9 cellular contexts compared by ENCODE assay signal in the genomic region with DNA sequence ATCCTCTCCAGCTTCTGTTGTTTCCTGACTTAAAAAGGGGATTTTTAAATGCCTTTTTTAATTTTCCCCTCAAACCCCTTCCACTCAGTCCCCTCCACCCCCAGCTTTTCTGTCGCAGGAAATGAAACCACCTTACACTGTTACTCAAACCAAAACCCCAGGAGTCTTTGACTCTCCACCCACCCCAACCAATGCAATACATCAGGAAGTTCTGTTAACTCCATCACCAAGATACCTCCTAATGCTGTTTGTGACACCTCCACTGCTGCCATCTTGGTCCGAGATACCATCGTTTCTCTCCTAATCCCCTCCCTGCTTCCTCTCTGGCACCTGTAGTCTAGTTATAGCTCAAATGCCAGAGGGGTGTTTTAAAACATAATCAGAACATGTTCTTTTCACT. TPM values are rescaled to one million over a fixed set of nuclear protein-coding genes. Genes with fewer than 3 reads are reported as not detected.
DNase-seq lines count a peak whose midpoint lies in the region; ATAC-seq and FAIRE-seq lines count a peak whose summit lies in the region.
"Had no signal": no experiment of that assay in that cellular context is flagged by ENCODE, and none has a peak within 500 bp of the region (broad histone marks: within the 10 kb centered on the region; RNA-seq: fewer than 3 reads in every experiment).

No MANE protein-coding gene starts in this region.

- H3K27ac Mint-ChIP-seq in T-helper 2 cell treated with Interferon-gamma antibody and Interleukin-4, amounts not matched to agents 5 μg/mL and 100 μg/mL, for 36 hours, result peak overlapping the region; percentile 81
- H3K27ac Mint-ChIP-seq in stimulated activated naive B cell treated with anti-CD40 and anti-IgM and Interleukin-4, amounts not matched to agents 10 μg/mL and 1 μg/mL and 100 μg/mL, for 72 hours, result peak overlapping the region; percentile 77

- H3K4me1 ChIP-seq in small intestine (ENCODE audit: control insufficient read depth in 2 of 2, insufficient read depth in 1 of 2, low read depth in 1 of 2, low read length in 1 of 2), result no peaks in the 10 kb centered on the region

- H3K4me3 ChIP-seq in small intestine (ENCODE audit: low read depth in 1 of 2, low read length in 2 of 2), result no peak overlapping the region

- no peak overlapping the region for H3K27ac ChIP-seq in small intestine (ENCODE audit: low read depth in 1 of 2, low read length in 1 of 2)

- H3K4me1 Mint-ChIP-seq in T-helper 2 cell treated with Interferon-gamma antibody and Interleukin-4, amounts not matched to agents 5 μg/mL and 100 μg/mL, for 36 hours (ENCODE audit: low read depth), result peaks cover 25% of the 10 kb centered on the region
- peaks cover 21 to 41% of the 10 kb centered on the region in 2 donors for H3K4me1 Mint-ChIP-seq in stimulated activated naive B cell treated with anti-CD40 and anti-IgM and Interleukin-4, amounts not matched to agents 10 μg/mL and 1 μg/mL and 100 μg/mL, for 72 hours

- peaks cover 12% of the 10 kb centered on the region for H3K36me3 Mint-ChIP-seq in T-helper 2 cell treated with Interferon-gamma antibody and Interleukin-4, amounts not matched to agents 5 μg/mL and 100 μg/mL, for 36 hours (ENCODE audit: low read depth)
- peaks cover 0 to 8% of the 10 kb centered on the region in 2 donors for H3K36me3 Mint-ChIP-seq in stimulated activated naive B cell treated with anti-CD40 and anti-IgM and Interleukin-4, amounts not matched to agents 10 μg/mL and 1 μg/mL and 100 μg/mL, for 72 hours

- no peaks in the 10 kb centered on the region for H3K9me3 ChIP-seq in small intestine (ENCODE audit: control insufficient read depth, low read depth)

- no peaks in the 10 kb centered on the region for H3K27me3 ChIP-seq in small intestine (ENCODE audit: control insufficient read depth in 2 of 2, insufficient read depth in 2 of 2, low read length in 2 of 2)

- peaks cover 22% of the 10 kb centered on the region for H3K9me3 Mint-ChIP-seq in T-helper 2 cell treated with Interferon-gamma antibody and Interleukin-4, amounts not matched to agents 5 μg/mL and 100 μg/mL, for 36 hours
- peaks cover 3 to 5% of the 10 kb centered on the region in 2 donors for H3K9me3 Mint-ChIP-seq in stimulated activated naive B cell treated with anti-CD40 and anti-IgM and Interleukin-4, amounts not matched to agents 10 μg/mL and 1 μg/mL and 100 μg/mL, for 72 hours

- 74 to 80% (median 76%) methylated on average over 3 of the region's 3 CpGs for WGBS in small intestine, 3 donors

- no peaks in the 10 kb centered on the region for H3K36me3 ChIP-seq in small intestine (ENCODE audit: control insufficient read depth in 2 of 2, insufficient read depth in 2 of 2, low read length in 2 of 2)

- no peak for FAIRE-seq in small intestine (lab: Jason Lieb, UNC)

- no peaks in the 10 kb centered on the region for H3K27me3 Mint-ChIP-seq in T-helper 2 cell treated with Interferon-gamma antibody and Interleukin-4, amounts not matched to agents 5 μg/mL and 100 μg/mL, for 36 hours (ENCODE audit: low read depth)
- no peaks in the 10 kb centered on the region for H3K27me3 Mint-ChIP-seq in stimulated activated naive B cell treated with anti-CD40 and anti-IgM and Interleukin-4, amounts not matched to agents 10 μg/mL and 1 μg/mL and 100 μg/mL, for 72 hours

- H3K4me3 Mint-ChIP-seq in T-helper 2 cell treated with Interferon-gamma antibody and Interleukin-4, amounts not matched to agents 5 μg/mL and 100 μg/mL, for 36 hours, result peak overlapping the region; percentile 13
- H3K4me3 Mint-ChIP-seq in stimulated activated naive B cell treated with anti-CD40 and anti-IgM and Interleukin-4, amounts not matched to agents 10 μg/mL and 1 μg/mL and 100 μg/mL, for 72 hours, result peak overlapping the region; percentile 2 to 20

- peak; percentile 92 for ATAC-seq in HG02763 (IDR thresholded peaks at IDR 0.05; ENCODE audit: unreplicated experiment)
- ATAC-seq in stimulated activated naive B cell treated with anti-CD40 and anti-IgM and Interleukin-4, amounts not matched to agents 10 μg/mL and 1 μg/mL and 100 μg/mL, for 72 hours (replicated peaks), result peak; percentile 97 to 99

- peak; percentile 65 for DNase-seq in activated CD4-positive, alpha-beta T cell treated with anti-CD3 and anti-CD28 coated beads for 48 hours
- no peak for DNase-seq in activated CD4-positive, alpha-beta T cell treated with anti-CD3 and anti-CD28 coated beads for 1 hour
- DNase-seq in T-helper 2 cell treated with Interferon-gamma antibody and Interleukin-4, amounts not matched to agents 5 μg/mL and 100 μg/mL, for 36 hours (ENCODE audit: low spot score), result peak; percentile 67
- DNase-seq in stimulated activated naive B cell treated with anti-CD40 and anti-IgM and Interleukin-4, amounts not matched to agents 10 μg/mL and 1 μg/mL and 100 μg/mL, for 72 hours, result peak; percentile 46
- DNase-seq in NCI-H345 treated with DMSO at 0.1 percent for 48 hours (lab: John Stamatoyannopoulos, UW; ENCODE audit: unreplicated experiment) (no peak), Ammon's horn (ENCODE audit: low spot score) (no peak), small intestine (no peak)
- DNase-seq: NCI-H748 treated with DMSO at 0.1 percent for 48 hours had no signal

RNA-seq across cellular contexts. Expression of a gene that starts 25.4 kb away (rescaled TPM):
- 1 to 10 TPM in 2 of 3 donors, under 1 TPM in 1; 0.45 to 7.9 (median 1.1) TPM for polyA plus RNA-seq in small intestine

Comparison
In these comparisons a context has a peak if more than half of its experiments do, and no peak if none do; other contexts are left out.
1. DNase-seq: peak in activated CD4-positive, alpha-beta T cell treated with anti-CD3 and anti-CD28 coated beads for 48 hours (single experiment), T-helper 2 cell treated with Interferon-gamma antibody and Interleukin-4, amounts not matched to agents 5 μg/mL and 100 μg/mL, for 36 hours (single experiment) and stimulated activated naive B cell treated with anti-CD40 and anti-IgM and Interleukin-4, amounts not matched to agents 10 μg/mL and 1 μg/mL and 100 μg/mL, for 72 hours (single experiment); none in activated CD4-positive, alpha-beta T cell treated with anti-CD3 and anti-CD28 coated beads for 1 hour (single experiment), NCI-H345 treated with DMSO at 0.1 percent for 48 hours (single experiment), Ammon's horn (single experiment) and small intestine (single experiment).